ENCODE assay signal across 9 cellular contexts in genomic region chr4:101791189-101791572, GRCh38. TPM values are rescaled to one million over a fixed set of nuclear protein-coding genes. Genes with fewer than 3 reads are reported as not detected.
DNase-seq lines count a peak whose midpoint lies in the region; ATAC-seq and TF ChIP-seq lines count a peak whose summit lies in the region.
"Had no signal": no experiment of that assay in that cellular context is flagged by ENCODE, and none has a peak within 500 bp of the region (broad histone marks: within the 10 kb centered on the region; RNA-seq: fewer than 3 reads in every experiment).

No MANE protein-coding gene starts in this region.

- peaks cover 12% of the 10 kb centered on the region for H3K4me1 Mint-ChIP-seq in activated T-helper 1 cell treated with anti-CD3 and anti-CD28 coated beads, Interleukin-12 subunit alpha, Interleukin-12 subunit beta, Interleukin-2, Interleukin-4 antibody, amounts not matched to agents 30 ng/mL and 10 ng/mL and 1 ng/mL, durations not matched to agents 14 hours and 24 hours and 36 hours (ENCODE audit: low read depth)

- H3K9me3 ChIP-seq in thyroid gland: no peaks in the 10 kb centered on the region

- DNase-seq in NOMO-1 treated with DMSO at 0.1 percent for 48 hours (lab: John Stamatoyannopoulos, UW; ENCODE audit: unreplicated experiment): peak; percentile 23
- DNase-seq in NOMO-1 treated with dmso at 0.1 percent for 144 hours (lab: John Stamatoyannopoulos, UW; ENCODE audit: unreplicated experiment): no peak
- DNase-seq in activated T-helper 1 cell treated with anti-CD3 and anti-CD28 coated beads, Interleukin-12 subunit alpha, Interleukin-12 subunit beta, Interleukin-2, Interleukin-4 antibody, amounts not matched to agents 30 ng/mL and 10 ng/mL and 1 ng/mL, durations not matched to agents 14 hours and 24 hours and 36 hours (ENCODE audit: low spot score): no peak
- peak in 1 of 2 donors; percentile 10 for DNase-seq in left colon
- DNase-seq in thyroid gland: peak; percentile 71 to 72
- DNase-seq in occipital lobe (lab: John Stamatoyannopoulos, UW): no peak

- H3K36me3 Mint-ChIP-seq in activated T-helper 1 cell treated with anti-CD3 and anti-CD28 coated beads, Interleukin-12 subunit alpha, Interleukin-12 subunit beta, Interleukin-2, Interleukin-4 antibody, amounts not matched to agents 30 ng/mL and 10 ng/mL and 1 ng/mL, durations not matched to agents 14 hours and 24 hours and 36 hours (ENCODE audit: low read depth): peaks cover 2% of the 10 kb centered on the region
- H3K36me3 Mint-ChIP-seq: CD4-positive, CD25-positive, alpha-beta regulatory T cell had no signal

- 15 to 29% methylated on average over 11 of the region's 11 CpGs for WGBS in thyroid gland, 2 donors

- peaks cover 7% of the 10 kb centered on the region for H3K9me3 Mint-ChIP-seq in activated T-helper 1 cell treated with anti-CD3 and anti-CD28 coated beads, Interleukin-12 subunit alpha, Interleukin-12 subunit beta, Interleukin-2, Interleukin-4 antibody, amounts not matched to agents 30 ng/mL and 10 ng/mL and 1 ng/mL, durations not matched to agents 14 hours and 24 hours and 36 hours
- H3K9me3 Mint-ChIP-seq: CD4-positive, CD25-positive, alpha-beta regulatory T cell had no signal

- no peak for TF ChIP-seq CTCF in thyroid gland (IDR thresholded peaks at IDR 0.05)

- no peak overlapping the region for H3K27ac Mint-ChIP-seq in activated T-helper 1 cell treated with anti-CD3 and anti-CD28 coated beads, Interleukin-12 subunit alpha, Interleukin-12 subunit beta, Interleukin-2, Interleukin-4 antibody, amounts not matched to agents 30 ng/mL and 10 ng/mL and 1 ng/mL, durations not matched to agents 14 hours and 24 hours and 36 hours
- H3K27ac Mint-ChIP-seq: CD4-positive, CD25-positive, alpha-beta regulatory T cell had no signal

- H3K4me3 Mint-ChIP-seq in activated T-helper 1 cell treated with anti-CD3 and anti-CD28 coated beads, Interleukin-12 subunit alpha, Interleukin-12 subunit beta, Interleukin-2, Interleukin-4 antibody, amounts not matched to agents 30 ng/mL and 10 ng/mL and 1 ng/mL, durations not matched to agents 14 hours and 24 hours and 36 hours: peak overlapping the region; percentile 25

- H3K27me3 Mint-ChIP-seq in activated T-helper 1 cell treated with anti-CD3 and anti-CD28 coated beads, Interleukin-12 subunit alpha, Interleukin-12 subunit beta, Interleukin-2, Interleukin-4 antibody, amounts not matched to agents 30 ng/mL and 10 ng/mL and 1 ng/mL, durations not matched to agents 14 hours and 24 hours and 36 hours (ENCODE audit: insufficient read depth): peaks cover 58% of the 10 kb centered on the region

- no peak for TF ChIP-seq POLR2A in thyroid gland (IDR thresholded peaks at IDR 0.05)

- H3K27ac ChIP-seq in thyroid gland: peak overlapping the region; percentile 94 to 97 (median 96)

- H3K36me3 ChIP-seq in thyroid gland: no peaks in the 10 kb centered on the region

- peak overlapping the region; percentile 18 to 53 (median 25) for H3K4me3 ChIP-seq in thyroid gland (replicated peaks in 1 of 3)

- intact Hi-C loops in activated T-helper 1 cell treated with anti-CD3 and anti-CD28 coated beads, Interleukin-12 subunit alpha, Interleukin-12 subunit beta, Interleukin-2, Interleukin-4 antibody, amounts not matched to agents 30 ng/mL and 10 ng/mL and 1 ng/mL, durations not matched to agents 14 hours and 24 hours and 36 hours (cut with micrococcal nuclease): no loop called here
- intact Hi-C loops in left colon (cut with DNase I, micrococcal nuclease) (no loop called here), thyroid gland (cut with DNase I) (no loop called here)

- peaks cover 0 to 5% of the 10 kb centered on the region in 2 donors for H3K4me1 ChIP-seq in thyroid gland

- H3K27me3 ChIP-seq in thyroid gland: no peaks in the 10 kb centered on the region

- ATAC-seq in HG03139 (IDR thresholded peaks at IDR 0.05; ENCODE audit: unreplicated experiment): peak; percentile 12
- peak; percentile 62 for ATAC-seq in left colon
- no peak for ATAC-seq in HG02571 (IDR thresholded peaks at IDR 0.05; ENCODE audit: unreplicated experiment)

RNA-seq across cellular contexts. Expression of gene BANK1, which starts 0.7 kb away (rescaled TPM):
- not detected in 2 replicates for total RNA-seq in activated T-helper 1 cell treated with anti-CD3 and anti-CD28 coated beads, Interleukin-12 subunit alpha, Interleukin-12 subunit beta, Interleukin-2, Interleukin-4 antibody, amounts not matched to agents 30 ng/mL and 10 ng/mL and 1 ng/mL, durations not matched to agents 14 hours and 24 hours and 36 hours
- total RNA-seq in left colon (1 to 10 TPM; 1.2 to 1.3 TPM), thyroid gland (10 to 100 TPM; 15.5 to 22.8 (median 20.3) TPM), occipital lobe (0.16 TPM)

Comparison
In these comparisons a context has a peak if more than half of its experiments do, and no peak if none do; other contexts are left out.
1. DNase-seq: peak in NOMO-1 treated with DMSO at 0.1 percent for 48 hours (single experiment) and thyroid gland (2 of 2); none in NOMO-1 treated with dmso at 0.1 percent for 144 hours (single experiment), activated T-helper 1 cell treated with anti-CD3 and anti-CD28 coated beads, Interleukin-12 subunit alpha, Interleukin-12 subunit beta, Interleukin-2, Interleukin-4 antibody, amounts not matched to agents 30 ng/mL and 10 ng/mL and 1 ng/mL, durations not matched to agents 14 hours and 24 hours and 36 hours (single experiment) and occipital lobe (single experiment).
2. RNA of gene BANK1, which starts 0.7 kb away (total RNA-seq): 15.5 to 22.8 TPM in thyroid gland; 1.2 to 1.3 TPM in left colon, 0.16 TPM in occipital lobe (single experiment) and not detected in activated T-helper 1 cell treated with anti-CD3 and anti-CD28 coated beads, Interleukin-12 subunit alpha, Interleukin-12 subunit beta, Interleukin-2, Interleukin-4 antibody, amounts not matched to agents 30 ng/mL and 10 ng/mL and 1 ng/mL, durations not matched to agents 14 hours and 24 hours and 36 hours; every median in the first group is over 4 times any median in the second.